In genomic region chr10:132479603-132480221, GRCh38 we compare ENCODE assay signal across 16 cellular contexts.
"Had no signal": no experiment of that assay in that cellular context is flagged by ENCODE, and none has a peak within 500 bp of the region (broad histone marks: within the 10 kb centered on the region; RNA-seq: fewer than 3 reads in every experiment).

No MANE protein-coding gene starts in this region.

- ATAC-seq: activated CD8-positive, alpha-beta T cell treated with anti-CD3 and anti-CD28 coated beads, Interleukin-2, amount 10 ng/mL, durations not matched to agents 7 days and 5 days; gastroesophageal sphincter; left ventricle myocardium superior; stimulated activated naive B cell treated with anti-CD40 and anti-IgM and Interleukin-4, amounts not matched to agents 10 μg/mL and 1 μg/mL and 100 μg/mL, for 72 hours; T-helper 17 cell had no signal

- H3K4me1 Mint-ChIP-seq: activated CD4-positive, alpha-beta T cell treated with anti-CD3 and anti-CD28 coated beads, Interleukin-2, amount 10 ng/mL, durations not matched to agents 24 days and 14 days; activated naive CD8-positive, alpha-beta T cell treated with anti-CD3 and anti-CD28 coated beads for 36 hours; endodermal cell; stimulated activated naive B cell treated with anti-CD40 and anti-IgM and Interleukin-4, amounts not matched to agents 10 μg/mL and 1 μg/mL and 100 μg/mL, for 72 hours had no signal

- DNase-seq: activated CD4-positive, alpha-beta T cell treated with anti-CD3 and anti-CD28 coated beads, Interleukin-2, amount 10 ng/mL, durations not matched to agents 24 days and 14 days; activated CD8-positive, alpha-beta memory T cell treated with anti-CD3 and anti-CD28 coated beads, Interleukin-2, amount 50 U/mL, for 4 hours; activated CD8-positive, alpha-beta T cell treated with anti-CD3 and anti-CD28 coated beads, Interleukin-2, amount 10 ng/mL, durations not matched to agents 7 days and 5 days; activated gamma-delta T cell treated with Interleukin-2 at 50 U/mL for 16 hours; activated naive CD8-positive, alpha-beta T cell treated with anti-CD3 and anti-CD28 coated beads for 36 hours; anterior cingulate cortex; endodermal cell; left ventricle myocardium superior; occipital lobe; stimulated activated CD4-positive, alpha-beta T cell treated with anti-CD3 and anti-CD28 coated beads, Interleukin-4, amount 100 ng/mL, for 1 hour; stimulated activated naive B cell treated with anti-CD40 and anti-IgM and Interleukin-4, amounts not matched to agents 10 μg/mL and 1 μg/mL and 100 μg/mL, for 72 hours; uterus; WERI-Rb-1 had no signal

- H3K27ac ChIP-seq: tibial artery, WERI-Rb-1 had no signal

- H3K9me3 ChIP-seq: gastroesophageal sphincter, tibial artery, uterus had no signal

- H3K4me3 ChIP-seq: gastroesophageal sphincter, tibial artery, uterus had no signal

- H3K36me3 Mint-ChIP-seq: activated naive CD8-positive, alpha-beta T cell treated with anti-CD3 and anti-CD28 coated beads for 36 hours; stimulated activated naive B cell treated with anti-CD40 and anti-IgM and Interleukin-4, amounts not matched to agents 10 μg/mL and 1 μg/mL and 100 μg/mL, for 72 hours had no signal

- H3K36me3 ChIP-seq: gastroesophageal sphincter, tibial artery, uterus, WERI-Rb-1 had no signal

- H3K27me3 ChIP-seq: gastroesophageal sphincter, uterus had no signal

- H3K4me3 Mint-ChIP-seq: activated CD4-positive, alpha-beta T cell treated with anti-CD3 and anti-CD28 coated beads, Interleukin-2, amount 10 ng/mL, durations not matched to agents 24 days and 14 days; activated CD8-positive, alpha-beta T cell treated with anti-CD3 and anti-CD28 coated beads, Interleukin-2, amount 10 ng/mL, durations not matched to agents 7 days and 5 days; activated naive CD8-positive, alpha-beta T cell treated with anti-CD3 and anti-CD28 coated beads for 36 hours; endodermal cell; stimulated activated naive B cell treated with anti-CD40 and anti-IgM and Interleukin-4, amounts not matched to agents 10 μg/mL and 1 μg/mL and 100 μg/mL, for 72 hours; T-helper 17 cell had no signal

- H3K9me3 Mint-ChIP-seq: activated CD4-positive, alpha-beta T cell treated with anti-CD3 and anti-CD28 coated beads, Interleukin-2, amount 10 ng/mL, durations not matched to agents 24 days and 14 days; activated naive CD8-positive, alpha-beta T cell treated with anti-CD3 and anti-CD28 coated beads for 36 hours; stimulated activated naive B cell treated with anti-CD40 and anti-IgM and Interleukin-4, amounts not matched to agents 10 μg/mL and 1 μg/mL and 100 μg/mL, for 72 hours had no signal

- H3K27ac Mint-ChIP-seq: activated CD4-positive, alpha-beta T cell treated with anti-CD3 and anti-CD28 coated beads, Interleukin-2, amount 10 ng/mL, durations not matched to agents 24 days and 14 days; activated CD8-positive, alpha-beta T cell treated with anti-CD3 and anti-CD28 coated beads, Interleukin-2, amount 10 ng/mL, durations not matched to agents 7 days and 5 days; activated naive CD8-positive, alpha-beta T cell treated with anti-CD3 and anti-CD28 coated beads for 36 hours; endodermal cell; stimulated activated naive B cell treated with anti-CD40 and anti-IgM and Interleukin-4, amounts not matched to agents 10 μg/mL and 1 μg/mL and 100 μg/mL, for 72 hours; T-helper 17 cell had no signal

- H3K4me1 ChIP-seq: uterus had no signal
